Comparison of ENCODE assay signal across 21 cellular contexts in the genomic region with DNA sequence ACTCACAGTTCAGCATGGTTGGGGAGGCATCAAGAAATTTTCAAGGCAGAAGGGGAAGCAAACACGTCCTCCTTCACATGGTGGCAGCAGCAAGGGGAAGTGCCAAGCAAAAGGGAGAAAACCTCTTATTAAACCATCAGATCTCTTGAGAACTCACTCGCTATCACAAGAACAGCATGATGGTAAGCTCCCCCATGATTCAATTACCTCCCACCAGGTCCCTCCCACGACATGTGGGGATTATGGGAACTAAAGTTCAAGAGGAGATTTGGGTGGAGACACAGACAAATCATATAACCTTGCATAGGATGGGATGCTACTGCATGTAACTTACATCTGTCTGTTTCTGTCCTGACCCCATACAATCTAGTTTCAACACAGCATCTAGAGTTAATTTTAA.
DNase-seq lines count a peak whose midpoint lies in the region; ATAC-seq, FAIRE-seq and TF ChIP-seq lines count a peak whose summit lies in the region.
"Had no signal": no experiment of that assay in that cellular context is flagged by ENCODE, and none has a peak within 500 bp of the region (broad histone marks: within the 10 kb centered on the region; RNA-seq: fewer than 3 reads in every experiment).

No MANE protein-coding gene starts in this region.

- H3K9ac ChIP-seq in astrocyte (ENCODE audit: low read length), result no peak overlapping the region
- H3K9ac ChIP-seq: BLaER1 had no signal

- no peak for TF ChIP-seq CTCF in astrocyte (IDR thresholded peaks at IDR 0.05; ENCODE audit: insufficient read depth, low read depth, low read length)
- no peak for TF ChIP-seq CTCF in tibial artery (IDR thresholded peaks at IDR 0.05)

- no peaks in the 10 kb centered on the region for H3K4me1 Mint-ChIP-seq in astrocyte (ENCODE audit: low read depth, unreplicated experiment)
- H3K4me1 Mint-ChIP-seq: B cell; CD14-positive monocyte; CD8-positive, alpha-beta memory T cell had no signal

- ATAC-seq in GM18858 (IDR thresholded peaks at IDR 0.05; ENCODE audit: unreplicated experiment), result no peak
- ATAC-seq: GM12878, GM23338, HCT116 had no signal

- no peaks in the 10 kb centered on the region for H3K9me3 ChIP-seq in astrocyte (ENCODE audit: insufficient read depth, low read depth, low read length)
- H3K9me3 ChIP-seq in tibial artery, result no peaks in the 10 kb centered on the region
- H3K9me3 ChIP-seq: BLaER1 had no signal

- H3K4me3 Mint-ChIP-seq in astrocyte (ENCODE audit: unreplicated experiment), result no peak overlapping the region
- H3K4me3 Mint-ChIP-seq: B cell; CD14-positive monocyte; CD4-positive, alpha-beta T cell; CD8-positive, alpha-beta memory T cell; GM23338; H9 had no signal

- intact Hi-C loops in tibial artery (cut with DNase I; ENCODE audit: low total_unique reads), result no loop called here

- H3K36me3 Mint-ChIP-seq in astrocyte (ENCODE audit: low read depth, unreplicated experiment), result no peaks in the 10 kb centered on the region
- H3K36me3 Mint-ChIP-seq: CD14-positive monocyte; CD8-positive, alpha-beta memory T cell had no signal

- no peak overlapping the region for H3K4me3 ChIP-seq in astrocyte (ENCODE audit: insufficient read depth, low read depth, low read length)
- H3K4me3 ChIP-seq in tibial artery, result no peak overlapping the region
- H3K4me3 ChIP-seq: BLaER1, GM12878, GM23338 had no signal

- H3K27me3 Mint-ChIP-seq in astrocyte (ENCODE audit: low read depth, unreplicated experiment), result no peaks in the 10 kb centered on the region
- H3K27me3 Mint-ChIP-seq: B cell; CD4-positive, alpha-beta T cell; CD8-positive, alpha-beta memory T cell had no signal

- H3K27ac Mint-ChIP-seq in astrocyte (ENCODE audit: unreplicated experiment), result no peak overlapping the region
- H3K27ac Mint-ChIP-seq: B cell; CD14-positive monocyte; CD4-positive, alpha-beta T cell; CD8-positive, alpha-beta memory T cell; GM23338; H9 had no signal

- H3K36me3 ChIP-seq in astrocyte (ENCODE audit: insufficient read depth, low read length), result no peaks in the 10 kb centered on the region
- H3K36me3 ChIP-seq in tibial artery, result no peaks in the 10 kb centered on the region
- H3K36me3 ChIP-seq: BLaER1 had no signal

- H3K79me2 ChIP-seq in astrocyte (ENCODE audit: insufficient read depth, low read length), result no peaks in the 10 kb centered on the region

- H3K4me2 ChIP-seq in astrocyte (ENCODE audit: low read length), result no peak overlapping the region
- H3K4me2 ChIP-seq: BLaER1, GM23338 had no signal

- no peaks in the 10 kb centered on the region for H3K9me3 Mint-ChIP-seq in astrocyte (ENCODE audit: unreplicated experiment)
- H3K9me3 Mint-ChIP-seq: CD4-positive, alpha-beta T cell; GM23338 had no signal

- H2AFZ ChIP-seq in astrocyte (ENCODE audit: low read depth, low read length), result no peak overlapping the region
- H2AFZ ChIP-seq: GM23338 had no signal

- H3K27ac ChIP-seq in astrocyte (ENCODE audit: low read depth, low read length), result no peak overlapping the region
- H3K27ac ChIP-seq in tibial artery, result no peak overlapping the region
- H3K27ac ChIP-seq: 22Rv1, BLaER1 had no signal

- no peaks in the 10 kb centered on the region for H3K4me1 ChIP-seq in astrocyte (ENCODE audit: insufficient read depth, low read length)
- no peaks in the 10 kb centered on the region for H3K4me1 ChIP-seq in tibial artery
- H3K4me1 ChIP-seq: BLaER1 had no signal

- peak; percentile 49 for DNase-seq in NCI-H82 (lab: John Stamatoyannopoulos, UW)
- DNase-seq in NCI-H82 treated with DMSO at 0.1 percent for 48 hours (lab: John Stamatoyannopoulos, UW; ENCODE audit: unreplicated experiment), result no peak
- no peak for DNase-seq in astrocyte (ENCODE audit: low read depth)
- peak; percentile 51 for DNase-seq in putamen (ENCODE audit: low spot score)
- no peak for DNase-seq in tibial artery
- DNase-seq: CD4-positive, alpha-beta T cell; CD8-positive, alpha-beta memory T cell; DMS 273 treated with DMSO at 0.1 percent for 48 hours; DMS79; EL; GDM1; H9 had no signal

- H3K27me3 ChIP-seq in astrocyte (ENCODE audit: insufficient read depth, low read length) (no peaks in the 10 kb centered on the region), tibial artery (no peaks in the 10 kb centered on the region)

- peak; percentile 72 for FAIRE-seq in astrocyte (lab: Jason Lieb, UNC)
- FAIRE-seq: A204.1, GM12878 had no signal

- H4K20me1 ChIP-seq in astrocyte (ENCODE audit: insufficient read depth, low read length), result no peaks in the 10 kb centered on the region
- H4K20me1 ChIP-seq: BLaER1 had no signal

Comparison
In these comparisons a context has a peak if more than half of its experiments do, and no peak if none do; other contexts are left out.
1. DNase-seq: peak in NCI-H82 (single experiment) and putamen (single experiment); none in NCI-H82 treated with DMSO at 0.1 percent for 48 hours (single experiment), astrocyte (single experiment) and tibial artery (0 of 2).